In the genomic region with DNA sequence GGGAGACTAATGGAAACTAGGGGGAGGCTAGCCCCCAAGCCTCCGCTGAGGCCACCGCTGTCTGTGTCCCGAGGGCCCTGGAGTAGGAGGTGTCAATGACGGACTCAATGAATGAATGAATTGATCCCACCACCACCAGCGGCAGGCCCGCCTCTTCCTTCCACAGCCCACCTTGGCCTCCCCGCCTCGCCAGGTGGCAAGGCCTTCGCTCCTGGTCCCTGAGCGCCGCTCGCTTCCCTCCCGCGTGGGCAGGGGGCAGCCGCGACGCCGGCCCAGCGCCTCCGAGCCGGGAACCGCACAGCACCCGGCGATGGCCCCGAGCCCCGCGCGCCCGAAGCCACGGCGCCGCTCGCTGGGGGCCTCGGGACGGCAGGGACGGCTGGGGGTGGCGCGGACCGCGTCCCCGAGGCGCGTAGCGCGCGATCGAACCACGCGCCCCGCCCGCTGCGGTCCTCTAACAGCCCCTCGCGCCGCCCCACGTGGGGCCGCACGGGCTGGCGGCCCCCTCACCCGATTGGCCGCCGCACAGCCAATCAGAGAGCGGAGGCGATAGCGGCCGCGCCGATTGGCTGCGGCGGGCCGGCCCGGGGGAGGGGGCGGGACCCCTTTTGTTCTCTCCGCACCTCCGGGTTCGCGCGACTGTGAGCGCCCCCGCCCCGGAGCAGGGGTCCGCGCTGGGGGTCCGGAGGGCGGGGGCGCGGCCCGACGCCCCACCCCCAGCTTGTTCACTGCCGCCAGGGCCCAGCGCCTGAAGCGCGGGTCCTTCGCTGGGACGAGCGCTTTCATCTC, we compare ENCODE assay signal across 1 cellular context.
A peak's percentile ranks its signal among the peaks of the same experiment; 100 is the strongest.
TF ChIP-seq lines count a peak whose summit lies in the region.

No MANE protein-coding gene starts in this region.

TF ChIP-seq in K562, 482 proteins besides CTCF, POLR2A, EP300 and RAD21 (continued from another document and continues in another):
- TF ChIP-seq TCF7 (IDR thresholded peaks at IDR 0.05; ENCODE audit: borderline replicate concordance) (no peak), FOXJ2 (tag; IDR thresholded peaks at IDR 0.05) (no peak), ZNF347 (CRISPR knock-in tag; IDR thresholded peaks at IDR 0.05; ENCODE audit: low read depth) (no peak), CCNT2 (IDR thresholded peaks at IDR 0.05; ENCODE audit: borderline replicate concordance, extremely low read depth, insufficient read length, low read depth, low read length) (peak; percentile 85), NCOA4 (IDR thresholded peaks at IDR 0.05; ENCODE audit: partially characterized antibody) (no peak), POU5F1 (IDR thresholded peaks at IDR 0.05; ENCODE audit: borderline replicate concordance, low read depth, low read length, partially characterized antibody) (no peak), SRSF1 (IDR thresholded peaks at IDR 0.05; ENCODE audit: low read depth, low read length) (no peak), NR4A1 (CRISPR knock-in tag; IDR thresholded peaks at IDR 0.05) (no peak), NR4A1 (tag; IDR thresholded peaks at IDR 0.05) (peak; percentile 78), ZNF57 (CRISPR knock-in tag; IDR thresholded peaks at IDR 0.05) (no peak), TAF1 (IDR thresholded peaks at IDR 0.05; ENCODE audit: control insufficient read depth, extremely low read depth, insufficient read depth, low read length, severe bottlenecking) (peak; percentile 24), IRF2 (CRISPR knock-in tag; IDR thresholded peaks at IDR 0.05) (no peak), TSC22D4 (tag; IDR thresholded peaks at IDR 0.05) (no peak), ZNF3 (CRISPR knock-in tag; IDR thresholded peaks at IDR 0.05) (no peak), E2F3 (CRISPR knock-in tag; IDR thresholded peaks at IDR 0.05) (peak; percentile 74), NBN (IDR thresholded peaks at IDR 0.05; ENCODE audit: low read depth) (no peak), ELF2 (CRISPR knock-in tag; IDR thresholded peaks at IDR 0.05) (no peak), ZNF224 (CRISPR knock-in tag; IDR thresholded peaks at IDR 0.05) (no peak), ARHGAP35 (IDR thresholded peaks at IDR 0.05; ENCODE audit: partially characterized antibody) (no peak), ZNF324 (CRISPR knock-in tag; IDR thresholded peaks at IDR 0.05) (no peak), MECOM (CRISPR knock-in tag; IDR thresholded peaks at IDR 0.05) (0 out of 2 replicates have a peak, but pooled peaks have one; percentile 11), ETS2 (tag; IDR thresholded peaks at IDR 0.05; ENCODE audit: borderline replicate concordance, poor library complexity, severe bottlenecking) (no peak), RB1 (IDR thresholded peaks at IDR 0.05; ENCODE audit: low read depth) (peak; percentile 73), HLTF (IDR thresholded peaks at IDR 0.05) (no peak), ZKSCAN1 (IDR thresholded peaks at IDR 0.05; ENCODE audit: low read depth, low read length) (no peak), NR2C1 (IDR thresholded peaks at IDR 0.05) (no peak), NR2C1 (tag; IDR thresholded peaks at IDR 0.05) (no peak), CSDE1 (IDR thresholded peaks at IDR 0.05) (no peak), HMGN3 (IDR thresholded peaks at IDR 0.05; ENCODE audit: borderline replicate concordance, extremely low read depth, insufficient read length, low read depth, low read length) (peak; percentile 84), RHOXF2B (CRISPR knock-in tag; conservative IDR thresholded peaks at IDR 0.05) (no peak), FOXK1 (CRISPR knock-in tag; IDR thresholded peaks at IDR 0.05; ENCODE audit: borderline replicate concordance) (no peak)
- TF ChIP-seq, protein P1, sequence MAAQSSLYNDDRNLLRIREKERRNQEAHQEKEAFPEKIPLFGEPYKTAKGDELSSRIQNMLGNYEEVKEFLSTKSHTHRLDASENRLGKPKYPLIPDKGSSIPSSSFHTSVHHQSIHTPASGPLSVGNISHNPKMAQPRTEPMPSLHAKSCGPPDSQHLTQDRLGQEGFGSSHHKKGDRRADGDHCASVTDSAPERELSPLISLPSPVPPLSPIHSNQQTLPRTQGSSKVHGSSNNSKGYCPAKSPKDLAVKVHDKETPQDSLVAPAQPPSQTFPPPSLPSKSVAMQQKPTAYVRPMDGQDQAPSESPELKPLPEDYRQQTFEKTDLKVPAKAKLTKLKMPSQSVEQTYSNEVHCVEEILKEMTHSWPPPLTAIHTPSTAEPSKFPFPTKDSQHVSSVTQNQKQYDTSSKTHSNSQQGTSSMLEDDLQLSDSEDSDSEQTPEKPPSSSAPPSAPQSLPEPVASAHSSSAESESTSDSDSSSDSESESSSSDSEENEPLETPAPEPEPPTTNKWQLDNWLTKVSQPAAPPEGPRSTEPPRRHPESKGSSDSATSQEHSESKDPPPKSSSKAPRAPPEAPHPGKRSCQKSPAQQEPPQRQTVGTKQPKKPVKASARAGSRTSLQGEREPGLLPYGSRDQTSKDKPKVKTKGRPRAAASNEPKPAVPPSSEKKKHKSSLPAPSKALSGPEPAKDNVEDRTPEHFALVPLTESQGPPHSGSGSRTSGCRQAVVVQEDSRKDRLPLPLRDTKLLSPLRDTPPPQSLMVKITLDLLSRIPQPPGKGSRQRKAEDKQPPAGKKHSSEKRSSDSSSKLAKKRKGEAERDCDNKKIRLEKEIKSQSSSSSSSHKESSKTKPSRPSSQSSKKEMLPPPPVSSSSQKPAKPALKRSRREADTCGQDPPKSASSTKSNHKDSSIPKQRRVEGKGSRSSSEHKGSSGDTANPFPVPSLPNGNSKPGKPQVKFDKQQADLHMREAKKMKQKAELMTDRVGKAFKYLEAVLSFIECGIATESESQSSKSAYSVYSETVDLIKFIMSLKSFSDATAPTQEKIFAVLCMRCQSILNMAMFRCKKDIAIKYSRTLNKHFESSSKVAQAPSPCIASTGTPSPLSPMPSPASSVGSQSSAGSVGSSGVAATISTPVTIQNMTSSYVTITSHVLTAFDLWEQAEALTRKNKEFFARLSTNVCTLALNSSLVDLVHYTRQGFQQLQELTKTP (IDR thresholded peaks at IDR 0.05; ENCODE audit: low read depth in 1 of 2, partially characterized antibody in 2 of 2) = no peak
- TF ChIP-seq, protein P2, sequence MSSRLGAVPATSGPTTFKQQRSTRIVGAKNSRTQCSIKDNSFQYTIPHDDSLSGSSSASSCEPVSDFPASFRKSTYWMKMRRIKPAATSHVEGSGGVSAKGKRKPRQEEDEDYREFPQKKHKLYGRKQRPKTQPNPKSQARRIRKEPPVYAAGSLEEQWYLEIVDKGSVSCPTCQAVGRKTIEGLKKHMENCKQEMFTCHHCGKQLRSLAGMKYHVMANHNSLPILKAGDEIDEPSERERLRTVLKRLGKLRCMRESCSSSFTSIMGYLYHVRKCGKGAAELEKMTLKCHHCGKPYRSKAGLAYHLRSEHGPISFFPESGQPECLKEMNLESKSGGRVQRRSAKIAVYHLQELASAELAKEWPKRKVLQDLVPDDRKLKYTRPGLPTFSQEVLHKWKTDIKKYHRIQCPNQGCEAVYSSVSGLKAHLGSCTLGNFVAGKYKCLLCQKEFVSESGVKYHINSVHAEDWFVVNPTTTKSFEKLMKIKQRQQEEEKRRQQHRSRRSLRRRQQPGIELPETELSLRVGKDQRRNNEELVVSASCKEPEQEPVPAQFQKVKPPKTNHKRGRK (tag; IDR thresholded peaks at IDR 0.05) = no peak
- TF ChIP-seq, protein P3, sequence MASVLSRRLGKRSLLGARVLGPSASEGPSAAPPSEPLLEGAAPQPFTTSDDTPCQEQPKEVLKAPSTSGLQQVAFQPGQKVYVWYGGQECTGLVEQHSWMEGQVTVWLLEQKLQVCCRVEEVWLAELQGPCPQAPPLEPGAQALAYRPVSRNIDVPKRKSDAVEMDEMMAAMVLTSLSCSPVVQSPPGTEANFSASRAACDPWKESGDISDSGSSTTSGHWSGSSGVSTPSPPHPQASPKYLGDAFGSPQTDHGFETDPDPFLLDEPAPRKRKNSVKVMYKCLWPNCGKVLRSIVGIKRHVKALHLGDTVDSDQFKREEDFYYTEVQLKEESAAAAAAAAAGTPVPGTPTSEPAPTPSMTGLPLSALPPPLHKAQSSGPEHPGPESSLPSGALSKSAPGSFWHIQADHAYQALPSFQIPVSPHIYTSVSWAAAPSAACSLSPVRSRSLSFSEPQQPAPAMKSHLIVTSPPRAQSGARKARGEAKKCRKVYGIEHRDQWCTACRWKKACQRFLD (CRISPR knock-in tag; IDR thresholded peaks at IDR 0.05) = peak; percentile 56; the same call in 1 of the 2 replicates
- TF ChIP-seq, protein P4, sequence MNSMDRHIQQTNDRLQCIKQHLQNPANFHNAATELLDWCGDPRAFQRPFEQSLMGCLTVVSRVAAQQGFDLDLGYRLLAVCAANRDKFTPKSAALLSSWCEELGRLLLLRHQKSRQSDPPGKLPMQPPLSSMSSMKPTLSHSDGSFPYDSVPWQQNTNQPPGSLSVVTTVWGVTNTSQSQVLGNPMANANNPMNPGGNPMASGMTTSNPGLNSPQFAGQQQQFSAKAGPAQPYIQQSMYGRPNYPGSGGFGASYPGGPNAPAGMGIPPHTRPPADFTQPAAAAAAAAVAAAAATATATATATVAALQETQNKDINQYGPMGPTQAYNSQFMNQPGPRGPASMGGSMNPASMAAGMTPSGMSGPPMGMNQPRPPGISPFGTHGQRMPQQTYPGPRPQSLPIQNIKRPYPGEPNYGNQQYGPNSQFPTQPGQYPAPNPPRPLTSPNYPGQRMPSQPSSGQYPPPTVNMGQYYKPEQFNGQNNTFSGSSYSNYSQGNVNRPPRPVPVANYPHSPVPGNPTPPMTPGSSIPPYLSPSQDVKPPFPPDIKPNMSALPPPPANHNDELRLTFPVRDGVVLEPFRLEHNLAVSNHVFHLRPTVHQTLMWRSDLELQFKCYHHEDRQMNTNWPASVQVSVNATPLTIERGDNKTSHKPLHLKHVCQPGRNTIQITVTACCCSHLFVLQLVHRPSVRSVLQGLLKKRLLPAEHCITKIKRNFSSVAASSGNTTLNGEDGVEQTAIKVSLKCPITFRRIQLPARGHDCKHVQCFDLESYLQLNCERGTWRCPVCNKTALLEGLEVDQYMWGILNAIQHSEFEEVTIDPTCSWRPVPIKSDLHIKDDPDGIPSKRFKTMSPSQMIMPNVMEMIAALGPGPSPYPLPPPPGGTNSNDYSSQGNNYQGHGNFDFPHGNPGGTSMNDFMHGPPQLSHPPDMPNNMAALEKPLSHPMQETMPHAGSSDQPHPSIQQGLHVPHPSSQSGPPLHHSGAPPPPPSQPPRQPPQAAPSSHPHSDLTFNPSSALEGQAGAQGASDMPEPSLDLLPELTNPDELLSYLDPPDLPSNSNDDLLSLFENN (IDR thresholded peaks at IDR 0.05; ENCODE audit: low read depth in 2 of 2, low read length in 2 of 2) = no peak
- TF ChIP-seq, protein P5, sequence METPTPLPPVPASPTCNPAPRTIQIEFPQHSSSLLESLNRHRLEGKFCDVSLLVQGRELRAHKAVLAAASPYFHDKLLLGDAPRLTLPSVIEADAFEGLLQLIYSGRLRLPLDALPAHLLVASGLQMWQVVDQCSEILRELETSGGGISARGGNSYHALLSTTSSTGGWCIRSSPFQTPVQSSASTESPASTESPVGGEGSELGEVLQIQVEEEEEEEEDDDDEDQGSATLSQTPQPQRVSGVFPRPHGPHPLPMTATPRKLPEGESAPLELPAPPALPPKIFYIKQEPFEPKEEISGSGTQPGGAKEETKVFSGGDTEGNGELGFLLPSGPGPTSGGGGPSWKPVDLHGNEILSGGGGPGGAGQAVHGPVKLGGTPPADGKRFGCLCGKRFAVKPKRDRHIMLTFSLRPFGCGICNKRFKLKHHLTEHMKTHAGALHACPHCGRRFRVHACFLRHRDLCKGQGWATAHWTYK (CRISPR knock-in tag; IDR thresholded peaks at IDR 0.05) = peak; percentile 81
- TF ChIP-seq, protein P6, sequence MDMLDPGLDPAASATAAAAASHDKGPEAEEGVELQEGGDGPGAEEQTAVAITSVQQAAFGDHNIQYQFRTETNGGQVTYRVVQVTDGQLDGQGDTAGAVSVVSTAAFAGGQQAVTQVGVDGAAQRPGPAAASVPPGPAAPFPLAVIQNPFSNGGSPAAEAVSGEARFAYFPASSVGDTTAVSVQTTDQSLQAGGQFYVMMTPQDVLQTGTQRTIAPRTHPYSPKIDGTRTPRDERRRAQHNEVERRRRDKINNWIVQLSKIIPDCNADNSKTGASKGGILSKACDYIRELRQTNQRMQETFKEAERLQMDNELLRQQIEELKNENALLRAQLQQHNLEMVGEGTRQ (CRISPR knock-in tag; IDR thresholded peaks at IDR 0.05) = peak; percentile 82
- TF ChIP-seq, protein P7, sequence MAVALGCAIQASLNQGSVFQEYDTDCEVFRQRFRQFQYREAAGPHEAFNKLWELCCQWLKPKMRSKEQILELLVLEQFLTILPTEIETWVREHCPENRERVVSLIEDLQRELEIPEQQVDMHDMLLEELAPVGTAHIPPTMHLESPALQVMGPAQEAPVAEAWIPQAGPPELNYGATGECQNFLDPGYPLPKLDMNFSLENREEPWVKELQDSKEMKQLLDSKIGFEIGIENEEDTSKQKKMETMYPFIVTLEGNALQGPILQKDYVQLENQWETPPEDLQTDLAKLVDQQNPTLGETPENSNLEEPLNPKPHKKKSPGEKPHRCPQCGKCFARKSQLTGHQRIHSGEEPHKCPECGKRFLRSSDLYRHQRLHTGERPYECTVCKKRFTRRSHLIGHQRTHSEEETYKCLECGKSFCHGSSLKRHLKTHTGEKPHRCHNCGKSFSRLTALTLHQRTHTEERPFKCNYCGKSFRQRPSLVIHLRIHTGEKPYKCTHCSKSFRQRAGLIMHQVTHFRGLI (CRISPR knock-in tag; IDR thresholded peaks at IDR 0.05) = no peak
- TF ChIP-seq, protein P8, sequence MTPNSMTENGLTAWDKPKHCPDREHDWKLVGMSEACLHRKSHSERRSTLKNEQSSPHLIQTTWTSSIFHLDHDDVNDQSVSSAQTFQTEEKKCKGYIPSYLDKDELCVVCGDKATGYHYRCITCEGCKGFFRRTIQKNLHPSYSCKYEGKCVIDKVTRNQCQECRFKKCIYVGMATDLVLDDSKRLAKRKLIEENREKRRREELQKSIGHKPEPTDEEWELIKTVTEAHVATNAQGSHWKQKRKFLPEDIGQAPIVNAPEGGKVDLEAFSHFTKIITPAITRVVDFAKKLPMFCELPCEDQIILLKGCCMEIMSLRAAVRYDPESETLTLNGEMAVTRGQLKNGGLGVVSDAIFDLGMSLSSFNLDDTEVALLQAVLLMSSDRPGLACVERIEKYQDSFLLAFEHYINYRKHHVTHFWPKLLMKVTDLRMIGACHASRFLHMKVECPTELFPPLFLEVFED (CRISPR knock-in tag; conservative IDR thresholded peaks at IDR 0.05) = no peak
- TF ChIP-seq, protein P9, sequence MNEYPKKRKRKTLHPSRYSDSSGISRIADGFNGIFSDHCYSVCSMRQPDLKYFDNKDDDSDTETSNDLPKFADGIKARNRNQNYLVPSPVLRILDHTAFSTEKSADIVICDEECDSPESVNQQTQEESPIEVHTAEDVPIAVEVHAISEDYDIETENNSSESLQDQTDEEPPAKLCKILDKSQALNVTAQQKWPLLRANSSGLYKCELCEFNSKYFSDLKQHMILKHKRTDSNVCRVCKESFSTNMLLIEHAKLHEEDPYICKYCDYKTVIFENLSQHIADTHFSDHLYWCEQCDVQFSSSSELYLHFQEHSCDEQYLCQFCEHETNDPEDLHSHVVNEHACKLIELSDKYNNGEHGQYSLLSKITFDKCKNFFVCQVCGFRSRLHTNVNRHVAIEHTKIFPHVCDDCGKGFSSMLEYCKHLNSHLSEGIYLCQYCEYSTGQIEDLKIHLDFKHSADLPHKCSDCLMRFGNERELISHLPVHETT (CRISPR knock-in tag; conservative IDR thresholded peaks at IDR 0.05 in 1 of 2, IDR thresholded peaks at IDR 0.05 in 1 of 2) = no peak
- TF ChIP-seq, protein P10, sequence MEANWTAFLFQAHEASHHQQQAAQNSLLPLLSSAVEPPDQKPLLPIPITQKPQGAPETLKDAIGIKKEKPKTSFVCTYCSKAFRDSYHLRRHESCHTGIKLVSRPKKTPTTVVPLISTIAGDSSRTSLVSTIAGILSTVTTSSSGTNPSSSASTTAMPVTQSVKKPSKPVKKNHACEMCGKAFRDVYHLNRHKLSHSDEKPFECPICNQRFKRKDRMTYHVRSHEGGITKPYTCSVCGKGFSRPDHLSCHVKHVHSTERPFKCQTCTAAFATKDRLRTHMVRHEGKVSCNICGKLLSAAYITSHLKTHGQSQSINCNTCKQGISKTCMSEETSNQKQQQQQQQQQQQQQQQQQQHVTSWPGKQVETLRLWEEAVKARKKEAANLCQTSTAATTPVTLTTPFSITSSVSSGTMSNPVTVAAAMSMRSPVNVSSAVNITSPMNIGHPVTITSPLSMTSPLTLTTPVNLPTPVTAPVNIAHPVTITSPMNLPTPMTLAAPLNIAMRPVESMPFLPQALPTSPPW (CRISPR knock-in tag; IDR thresholded peaks at IDR 0.05) = peak; percentile 78
